In the genomic region with DNA sequence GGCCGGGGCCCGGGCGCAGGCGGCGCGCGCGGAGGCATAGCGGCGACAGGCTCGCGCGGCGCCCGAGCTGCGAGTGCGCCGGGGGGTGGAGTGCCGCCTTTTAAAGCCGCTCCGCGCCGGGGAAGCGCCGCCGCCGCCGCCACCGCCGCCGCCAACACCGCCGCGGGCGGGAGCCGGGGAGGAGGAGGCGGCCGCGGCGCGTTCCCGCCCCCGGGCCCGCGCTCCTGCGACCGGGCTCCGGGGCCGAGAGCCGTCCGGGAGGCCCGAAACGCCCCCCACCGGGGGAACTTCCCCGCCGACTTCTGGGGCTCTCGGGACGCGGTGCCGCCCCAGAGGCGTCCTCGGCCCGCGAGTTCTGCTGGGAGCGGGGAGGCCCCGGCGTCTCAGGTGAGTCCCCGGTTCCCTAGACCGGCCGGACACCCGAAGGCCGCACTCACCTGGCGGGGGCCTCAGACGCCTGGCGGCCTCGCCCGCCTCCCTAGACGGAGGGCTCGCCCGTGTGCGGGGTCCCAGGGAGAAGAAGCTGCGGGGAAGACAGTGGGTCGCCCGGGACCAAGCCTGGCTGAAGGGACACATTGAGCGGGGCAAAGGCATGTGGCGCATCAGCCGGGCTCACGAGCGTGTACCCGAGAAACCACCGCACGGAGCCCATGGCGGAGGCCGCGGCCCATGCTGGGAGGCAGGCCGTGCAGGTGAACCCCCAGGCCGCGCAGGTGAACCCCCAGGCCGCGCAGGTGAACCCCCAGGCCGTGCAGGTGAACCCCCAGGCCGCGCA, we compare ENCODE assay signal across 8 cellular contexts. TPM values are rescaled to one million over a fixed set of nuclear protein-coding genes. Genes with fewer than 3 reads are reported as not detected.
DNase-seq lines count a peak whose midpoint lies in the region; ATAC-seq and TF ChIP-seq lines count a peak whose summit lies in the region.
"Had no signal": no experiment of that assay in that cellular context is flagged by ENCODE, and none has a peak within 500 bp of the region (broad histone marks: within the 10 kb centered on the region; RNA-seq: fewer than 3 reads in every experiment).

A gene (minus strand): TSS at position 75 of the 775 bp plus-strand sequence. CDS start 37 bp downstream, at position 38.

- peaks cover 69% of the 10 kb centered on the region for H3K27me3 Mint-ChIP-seq in osteocyte (ENCODE audit: unreplicated experiment)

- no peaks in the 10 kb centered on the region for H3K36me3 Mint-ChIP-seq in osteocyte (ENCODE audit: unreplicated experiment)

- H3K27ac Mint-ChIP-seq in osteocyte (ENCODE audit: unreplicated experiment): no peak within 1 kb of the TSS

- no peak for ATAC-seq in HG02840 (IDR thresholded peaks at IDR 0.05; ENCODE audit: low FRiP score, unreplicated experiment)
- ATAC-seq in GM19395 (IDR thresholded peaks at IDR 0.05; ENCODE audit: unreplicated experiment): no peak

- no peaks in the 10 kb centered on the region for H3K4me1 Mint-ChIP-seq in osteocyte (ENCODE audit: unreplicated experiment)

- intact Hi-C loops in head of caudate nucleus (cut with DNase I): loop anchor here (10.0 kb wide), 1 partner anchor 185 kb away; no protein-coding TSS in a partner anchor

- DNase-seq in GM20000 (ENCODE audit: low spot score) (peak; percentile 75), RPMI8226 (peak; percentile 67), head of caudate nucleus (peak in 36 of 42 donors; percentile 34 to 88 (median 71)), osteocyte (ENCODE audit: extremely low spot score, unreplicated experiment) (peak; percentile 83)
- DNase-seq in activated CD4-positive, CD25-positive, alpha-beta regulatory T cell treated with anti-CD3 and anti-CD28 coated beads, Interleukin-2, amount 50 U/mL, for 72 hours: no peak

- H3K9me3 Mint-ChIP-seq in osteocyte (ENCODE audit: unreplicated experiment): no peaks in the 10 kb centered on the region

- TF ChIP-seq CTCF in GM20000 (IDR thresholded peaks at IDR 0.05; ENCODE audit: extremely low read depth, missing control alignments) (no peak), osteocyte (IDR thresholded peaks at IDR 0.05) (no peak)

- H3K4me3 Mint-ChIP-seq in osteocyte (ENCODE audit: unreplicated experiment): peak within 1 kb of the TSS; percentile 60

RNA-seq across cellular contexts. Expression of the gene that starts here (rescaled TPM):
- 0.43 and 0.55 TPM in 2 replicates for total RNA-seq in osteocyte
- total RNA-seq: M059J had no signal

Comparison
In these comparisons a context has a peak if more than half of its experiments do, and no peak if none do; other contexts are left out.
1. Peak in DNase-seq in osteocyte; RNA of the gene not detected or under 1 TPM.